ENCODE assay signal across 36 cellular contexts in genomic region chr3:3765661-3766060, GRCh38. TPM values are rescaled to one million over a fixed set of nuclear protein-coding genes. Genes with fewer than 3 reads are reported as not detected.
"Had no signal": no experiment of that assay in that cellular context is flagged by ENCODE, and none has a peak within 500 bp of the region (broad histone marks: within the 10 kb centered on the region; RNA-seq: fewer than 3 reads in every experiment).

No MANE protein-coding gene starts in this region.

- H3K27me3 Mint-ChIP-seq: activated CD4-positive, alpha-beta memory T cell treated with anti-CD3 and anti-CD28 coated beads for 36 hours; activated CD4-positive, alpha-beta T cell treated with anti-CD3 and anti-CD28 coated beads, Interleukin-2, amount 10 ng/mL, durations not matched to agents 24 days and 14 days; activated naive CD4-positive, alpha-beta T cell treated with anti-CD3 and anti-CD28 coated beads, Interleukin-2, amount 10 ng/mL, durations not matched to agents 7 days and 5 days; activated naive CD8-positive, alpha-beta T cell treated with anti-CD3 and anti-CD28 coated beads, Interleukin-2, amount 10 ng/mL, durations not matched to agents 7 days and 5 days had no signal

- H3K79me2 ChIP-seq: parathyroid adenoma had no signal

- H3K4me3 ChIP-seq: breast epithelium, esophagus squamous epithelium, neural progenitor cell, right atrium auricular region, suprapubic skin, tibial artery, upper lobe of right lung had no signal

- H3K4me3 Mint-ChIP-seq: activated CD4-positive, alpha-beta memory T cell treated with anti-CD3 and anti-CD28 coated beads for 36 hours; activated CD4-positive, alpha-beta T cell treated with anti-CD3 and anti-CD28 coated beads, Interleukin-2, amount 10 ng/mL, durations not matched to agents 24 days and 14 days; activated naive CD4-positive, alpha-beta T cell treated with anti-CD3 and anti-CD28 coated beads, Interleukin-2, amount 10 ng/mL, durations not matched to agents 7 days and 5 days; activated naive CD8-positive, alpha-beta T cell treated with anti-CD3 and anti-CD28 coated beads, Interleukin-2, amount 10 ng/mL, durations not matched to agents 7 days and 5 days; activated T-helper 1 cell treated with anti-CD3 and anti-CD28 coated beads, Interleukin-12 subunit alpha, Interleukin-12 subunit beta, Interleukin-2, Interleukin-4 antibody, amounts not matched to agents 30 ng/mL and 10 ng/mL and 1 ng/mL, durations not matched to agents 14 hours and 24 hours and 36 hours; naive thymus-derived CD4-positive, alpha-beta T cell; neural progenitor cell; T-helper 1 cell treated with Interleukin-12 subunit alpha and Interleukin-12 subunit beta and Interleukin-4 antibody, amounts not matched to agents 30 μg/mL and 1 μg/mL, for 36 hours had no signal

- H3K4me2 ChIP-seq: neural progenitor cell had no signal

- FAIRE-seq: colon, endometrium, islet of Langerhans, TTC549 had no signal

- H3K4me1 ChIP-seq: breast epithelium, esophagus squamous epithelium, parathyroid adenoma, right atrium auricular region, suprapubic skin, tibial artery, upper lobe of right lung had no signal

- H2AFZ ChIP-seq: neural progenitor cell, parathyroid adenoma had no signal

- H3K9me3 ChIP-seq: breast epithelium, esophagus squamous epithelium, right atrium auricular region, suprapubic skin, tibial artery, upper lobe of right lung had no signal

- H3K27ac ChIP-seq: breast epithelium, epithelial cell of prostate, esophagus squamous epithelium, neural progenitor cell, parathyroid adenoma, right atrium auricular region, suprapubic skin, tibial artery, upper lobe of right lung, WERI-Rb-1 had no signal

- H3K36me3 ChIP-seq: breast epithelium, esophagus squamous epithelium, neural progenitor cell, right atrium auricular region, suprapubic skin, tibial artery, upper lobe of right lung, WERI-Rb-1 had no signal

- H3K27me3 ChIP-seq: breast epithelium, esophagus squamous epithelium, neural progenitor cell, right atrium auricular region, suprapubic skin, tibial artery, upper lobe of right lung had no signal

- H3K27ac Mint-ChIP-seq: activated CD4-positive, alpha-beta memory T cell treated with anti-CD3 and anti-CD28 coated beads for 36 hours; activated CD4-positive, alpha-beta T cell treated with anti-CD3 and anti-CD28 coated beads, Interleukin-2, amount 10 ng/mL, durations not matched to agents 24 days and 14 days; activated naive CD4-positive, alpha-beta T cell treated with anti-CD3 and anti-CD28 coated beads, Interleukin-2, amount 10 ng/mL, durations not matched to agents 7 days and 5 days; activated naive CD8-positive, alpha-beta T cell treated with anti-CD3 and anti-CD28 coated beads, Interleukin-2, amount 10 ng/mL, durations not matched to agents 7 days and 5 days; activated T-helper 1 cell treated with anti-CD3 and anti-CD28 coated beads, Interleukin-12 subunit alpha, Interleukin-12 subunit beta, Interleukin-2, Interleukin-4 antibody, amounts not matched to agents 30 ng/mL and 10 ng/mL and 1 ng/mL, durations not matched to agents 14 hours and 24 hours and 36 hours; naive thymus-derived CD4-positive, alpha-beta T cell; neural progenitor cell; T-helper 1 cell treated with Interleukin-12 subunit alpha and Interleukin-12 subunit beta and Interleukin-4 antibody, amounts not matched to agents 30 μg/mL and 1 μg/mL, for 36 hours had no signal

- H3K9me3 Mint-ChIP-seq: activated CD4-positive, alpha-beta memory T cell treated with anti-CD3 and anti-CD28 coated beads for 36 hours; activated CD4-positive, alpha-beta T cell treated with anti-CD3 and anti-CD28 coated beads, Interleukin-2, amount 10 ng/mL, durations not matched to agents 24 days and 14 days; activated naive CD4-positive, alpha-beta T cell treated with anti-CD3 and anti-CD28 coated beads, Interleukin-2, amount 10 ng/mL, durations not matched to agents 7 days and 5 days; activated naive CD8-positive, alpha-beta T cell treated with anti-CD3 and anti-CD28 coated beads, Interleukin-2, amount 10 ng/mL, durations not matched to agents 7 days and 5 days; activated T-helper 1 cell treated with anti-CD3 and anti-CD28 coated beads, Interleukin-12 subunit alpha, Interleukin-12 subunit beta, Interleukin-2, Interleukin-4 antibody, amounts not matched to agents 30 ng/mL and 10 ng/mL and 1 ng/mL, durations not matched to agents 14 hours and 24 hours and 36 hours; naive thymus-derived CD4-positive, alpha-beta T cell; neural progenitor cell; T-helper 1 cell treated with Interleukin-12 subunit alpha and Interleukin-12 subunit beta and Interleukin-4 antibody, amounts not matched to agents 30 μg/mL and 1 μg/mL, for 36 hours had no signal

- H3K4me1 Mint-ChIP-seq: activated CD4-positive, alpha-beta T cell treated with anti-CD3 and anti-CD28 coated beads, Interleukin-2, amount 10 ng/mL, durations not matched to agents 24 days and 14 days; activated naive CD4-positive, alpha-beta T cell treated with anti-CD3 and anti-CD28 coated beads, Interleukin-2, amount 10 ng/mL, durations not matched to agents 7 days and 5 days; activated naive CD8-positive, alpha-beta T cell treated with anti-CD3 and anti-CD28 coated beads, Interleukin-2, amount 10 ng/mL, durations not matched to agents 7 days and 5 days; naive thymus-derived CD4-positive, alpha-beta T cell had no signal

- H3K36me3 Mint-ChIP-seq: activated CD4-positive, alpha-beta memory T cell treated with anti-CD3 and anti-CD28 coated beads for 36 hours; activated naive CD4-positive, alpha-beta T cell treated with anti-CD3 and anti-CD28 coated beads, Interleukin-2, amount 10 ng/mL, durations not matched to agents 7 days and 5 days; activated naive CD8-positive, alpha-beta T cell treated with anti-CD3 and anti-CD28 coated beads, Interleukin-2, amount 10 ng/mL, durations not matched to agents 7 days and 5 days; naive thymus-derived CD4-positive, alpha-beta T cell; neural progenitor cell had no signal

- ATAC-seq: activated CD4-positive, CD25-positive, alpha-beta regulatory T cell treated with anti-CD3 and anti-CD28 coated beads, Interleukin-2, amount 50 U/mL, for 24 hours; left cardiac atrium; naive thymus-derived CD4-positive, alpha-beta T cell; upper lobe of right lung had no signal

- DNase-seq: activated CD4-positive, alpha-beta memory T cell treated with anti-CD3 and anti-CD28 coated beads for 36 hours; activated CD4-positive, alpha-beta T cell treated with anti-CD3 and anti-CD28 coated beads, Interleukin-2, amount 10 ng/mL, durations not matched to agents 24 days and 14 days; activated CD8-positive, alpha-beta memory T cell treated with anti-CD3 and anti-CD28 coated beads, Interleukin-2, amount 50 U/mL, for 4 hours; activated gamma-delta T cell; activated naive CD4-positive, alpha-beta T cell treated with anti-CD3 and anti-CD28 coated beads, Interleukin-2, amount 10 ng/mL, durations not matched to agents 7 days and 5 days; activated naive CD8-positive, alpha-beta T cell treated with anti-CD3 and anti-CD28 coated beads, Interleukin-2, amount 10 ng/mL, durations not matched to agents 7 days and 5 days; activated T-cell treated with anti-CD3 and anti-CD28 coated beads, Interleukin-2, amount 50 U/mL, for 1 hour; effector CD8-positive, alpha-beta T cell; esophagus squamous epithelium; foreskin melanocyte; left cardiac atrium; mammary epithelial cell; naive thymus-derived CD4-positive, alpha-beta T cell; occipital lobe; stimulated activated CD4-positive, alpha-beta T cell treated with anti-CD3 and anti-CD28 coated beads, Interleukin-15, amount 100 ng/mL, for 24 hours; stimulated activated CD4-positive, alpha-beta T cell treated with anti-CD3 and anti-CD28 coated beads, Interleukin-2, amount 100 ng/mL, for 24 hours; stimulated activated naive CD4-positive, alpha-beta T cell; T-helper 9 cell; tibial artery; upper lobe of right lung; WERI-Rb-1 had no signal

RNA-seq across cellular contexts. Expression of gene LRRN1, which starts 33.6 kb away (rescaled TPM):
- total RNA-seq: activated T-helper 1 cell treated with anti-CD3 and anti-CD28 coated beads, Interleukin-12 subunit alpha, Interleukin-12 subunit beta, Interleukin-2, Interleukin-4 antibody, amounts not matched to agents 30 ng/mL and 10 ng/mL and 1 ng/mL, durations not matched to agents 14 hours and 24 hours and 36 hours; dermis microvascular lymphatic vessel endothelial cell; pulmonary artery endothelial cell had no signal
